ENCODE assay signal across 14 cellular contexts in the genomic region with DNA sequence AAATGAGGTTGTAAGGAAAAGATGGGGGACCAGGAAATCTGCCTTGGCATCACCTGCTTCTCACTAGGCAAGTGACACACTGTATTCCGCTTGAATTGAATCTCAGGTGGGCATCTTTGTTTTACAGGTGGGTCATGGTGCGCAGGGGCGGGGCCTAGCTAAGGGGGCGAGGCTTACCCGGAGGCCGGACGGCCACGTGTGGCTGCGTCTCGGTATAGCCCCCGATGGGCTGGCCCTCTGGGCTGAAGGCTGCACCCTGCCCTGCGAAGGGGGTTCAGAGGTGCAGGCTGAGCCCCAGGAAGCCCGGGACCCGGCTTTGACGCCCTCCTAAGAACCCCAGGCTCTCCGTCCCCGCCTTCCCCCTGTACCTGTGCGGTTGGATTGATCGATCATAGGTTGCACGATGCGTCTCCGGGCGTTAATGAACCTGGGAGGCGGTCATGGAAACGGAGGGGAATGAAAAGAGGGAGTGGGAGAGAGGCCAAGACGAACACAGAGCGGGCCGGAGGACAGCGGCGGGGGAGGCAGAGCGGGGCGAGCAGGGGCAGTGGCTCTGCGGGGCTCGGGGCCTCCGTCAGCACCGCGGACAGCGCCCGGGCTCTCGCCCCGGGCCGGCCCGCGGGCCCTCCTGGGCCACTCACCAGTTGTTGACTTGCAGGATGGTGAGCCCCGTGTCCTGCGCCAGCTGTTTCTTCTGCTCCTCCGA. TPM values are rescaled to one million over a fixed set of nuclear protein-coding genes. Genes with fewer than 3 reads are reported as not detected.
DNase-seq lines count a peak whose midpoint lies in the region; ATAC-seq and TF ChIP-seq lines count a peak whose summit lies in the region.
"Had no signal": no experiment of that assay in that cellular context is flagged by ENCODE, and none has a peak within 500 bp of the region (broad histone marks: within the 10 kb centered on the region; RNA-seq: fewer than 3 reads in every experiment).

No MANE protein-coding gene starts in this region.

- H3K9me3 Mint-ChIP-seq in activated naive CD4-positive, alpha-beta T cell treated with anti-CD3 and anti-CD28 coated beads, Interleukin-2, amount 10 ng/mL, durations not matched to agents 7 days and 5 days, result no peaks in the 10 kb centered on the region
- peaks cover 4 to 5% of the 10 kb centered on the region in 2 donors for H3K9me3 Mint-ChIP-seq in stimulated activated naive B cell treated with anti-CD40 and anti-IgM and Interleukin-4, amounts not matched to agents 10 μg/mL and 1 μg/mL and 100 μg/mL, for 72 hours
- H3K9me3 Mint-ChIP-seq in activated CD4-positive, alpha-beta memory T cell treated with anti-CD3 and anti-CD28 coated beads, Interleukin-2, amount 10 ng/mL, durations not matched to agents 7 days and 5 days, result no peaks in the 10 kb centered on the region

- DNase-seq in activated naive CD4-positive, alpha-beta T cell treated with anti-CD3 and anti-CD28 coated beads, Interleukin-2, amount 10 ng/mL, durations not matched to agents 7 days and 5 days, result peak; percentile 49
- no peak for DNase-seq in activated naive CD4-positive, alpha-beta T cell (lab: John Stamatoyannopoulos, UW)
- DNase-seq in RPMI8226, result peak; percentile 44
- no peak for DNase-seq in stimulated activated naive B cell treated with anti-CD40 and anti-IgM and Interleukin-4, amounts not matched to agents 10 μg/mL and 1 μg/mL and 100 μg/mL, for 72 hours
- no peak for DNase-seq in dorsolateral prefrontal cortex
- DNase-seq in NCI-H2029 treated with DMSO at 0.1 percent for 48 hours (lab: John Stamatoyannopoulos, UW), result no peak
- no peak for DNase-seq in activated CD4-positive, alpha-beta memory T cell treated with anti-CD3 and anti-CD28 coated beads, Interleukin-2, amount 10 ng/mL, durations not matched to agents 7 days and 5 days
- DNase-seq: activated T-cell treated with anti-CD3 and anti-CD28 coated beads for 4 hours; kidney; nucleus accumbens; stimulated activated CD4-positive, alpha-beta T cell treated with anti-CD3 and anti-CD28 coated beads, Interleukin-1b, Interleukin-23, amount 100 ng/mL, for 48 hours; T-helper 9 cell had no signal

- no peak overlapping the region for H3K27ac ChIP-seq in dorsolateral prefrontal cortex

- no peak overlapping the region for H3K27ac Mint-ChIP-seq in activated naive CD4-positive, alpha-beta T cell treated with anti-CD3 and anti-CD28 coated beads, Interleukin-2, amount 10 ng/mL, durations not matched to agents 7 days and 5 days
- no peak overlapping the region for H3K27ac Mint-ChIP-seq in stimulated activated naive B cell treated with anti-CD40 and anti-IgM and Interleukin-4, amounts not matched to agents 10 μg/mL and 1 μg/mL and 100 μg/mL, for 72 hours
- no peak overlapping the region for H3K27ac Mint-ChIP-seq in activated CD4-positive, alpha-beta memory T cell treated with anti-CD3 and anti-CD28 coated beads, Interleukin-2, amount 10 ng/mL, durations not matched to agents 7 days and 5 days
- H3K27ac Mint-ChIP-seq: B cell had no signal

- H3K27me3 Mint-ChIP-seq in activated naive CD4-positive, alpha-beta T cell treated with anti-CD3 and anti-CD28 coated beads, Interleukin-2, amount 10 ng/mL, durations not matched to agents 7 days and 5 days, result peaks cover 66% of the 10 kb centered on the region
- peaks cover 55 to 74% of the 10 kb centered on the region in 2 donors for H3K27me3 Mint-ChIP-seq in stimulated activated naive B cell treated with anti-CD40 and anti-IgM and Interleukin-4, amounts not matched to agents 10 μg/mL and 1 μg/mL and 100 μg/mL, for 72 hours
- H3K27me3 Mint-ChIP-seq in activated CD4-positive, alpha-beta memory T cell treated with anti-CD3 and anti-CD28 coated beads, Interleukin-2, amount 10 ng/mL, durations not matched to agents 7 days and 5 days, result peaks cover 38% of the 10 kb centered on the region

- CTCF ChIA-PET in activated naive CD4-positive, alpha-beta T cell treated with anti-CD3 and anti-CD28 coated beads, Interleukin-2, amount 10 ng/mL, durations not matched to agents 7 days and 5 days (lab: Charles Lee), result no interaction called here
- CTCF ChIA-PET in activated CD4-positive, alpha-beta memory T cell treated with anti-CD3 and anti-CD28 coated beads, Interleukin-2, amount 10 ng/mL, durations not matched to agents 7 days and 5 days (lab: Charles Lee), result no interaction called here

- no peaks in the 10 kb centered on the region for H3K36me3 Mint-ChIP-seq in activated naive CD4-positive, alpha-beta T cell treated with anti-CD3 and anti-CD28 coated beads, Interleukin-2, amount 10 ng/mL, durations not matched to agents 7 days and 5 days
- H3K36me3 Mint-ChIP-seq in stimulated activated naive B cell treated with anti-CD40 and anti-IgM and Interleukin-4, amounts not matched to agents 10 μg/mL and 1 μg/mL and 100 μg/mL, for 72 hours, result peaks cover 0 to 4% of the 10 kb centered on the region in 2 donors
- no peaks in the 10 kb centered on the region for H3K36me3 Mint-ChIP-seq in activated CD4-positive, alpha-beta memory T cell treated with anti-CD3 and anti-CD28 coated beads, Interleukin-2, amount 10 ng/mL, durations not matched to agents 7 days and 5 days (ENCODE audit: low read depth)

- H3K9me3 ChIP-seq in iPS-18c (ENCODE audit: control insufficient read depth, insufficient read depth, low read length), result peaks cover 2% of the 10 kb centered on the region

- H3K27me3 ChIP-seq in dorsolateral prefrontal cortex, result peaks cover 0 to 40% (median 3%) of the 10 kb centered on the region in 45 donors

- H3K4me1 Mint-ChIP-seq in activated naive CD4-positive, alpha-beta T cell treated with anti-CD3 and anti-CD28 coated beads, Interleukin-2, amount 10 ng/mL, durations not matched to agents 7 days and 5 days, result no peaks in the 10 kb centered on the region
- peaks cover 0 to 2% of the 10 kb centered on the region in 2 donors for H3K4me1 Mint-ChIP-seq in stimulated activated naive B cell treated with anti-CD40 and anti-IgM and Interleukin-4, amounts not matched to agents 10 μg/mL and 1 μg/mL and 100 μg/mL, for 72 hours
- no peaks in the 10 kb centered on the region for H3K4me1 Mint-ChIP-seq in activated CD4-positive, alpha-beta memory T cell treated with anti-CD3 and anti-CD28 coated beads, Interleukin-2, amount 10 ng/mL, durations not matched to agents 7 days and 5 days
- H3K4me1 Mint-ChIP-seq: B cell had no signal

- H3K4me3 ChIP-seq in iPS-18c (ENCODE audit: insufficient read depth, low read depth, low read length) (peak overlapping the region; percentile 47), dorsolateral prefrontal cortex (no peak overlapping the region)

- intact Hi-C loops in dorsolateral prefrontal cortex (cut with DNase I), result no loop called here

- TF ChIP-seq CTCF in dorsolateral prefrontal cortex (IDR thresholded peaks at IDR 0.05 in 54 of 56, conservative IDR thresholded peaks at IDR 0.05 in 2 of 56; ENCODE audit: low read depth in 1 of 56, partially characterized antibody in 56 of 56), result no peak

- no peak overlapping the region for H3K4me3 Mint-ChIP-seq in activated naive CD4-positive, alpha-beta T cell treated with anti-CD3 and anti-CD28 coated beads, Interleukin-2, amount 10 ng/mL, durations not matched to agents 7 days and 5 days
- H3K4me3 Mint-ChIP-seq in stimulated activated naive B cell treated with anti-CD40 and anti-IgM and Interleukin-4, amounts not matched to agents 10 μg/mL and 1 μg/mL and 100 μg/mL, for 72 hours, result no peak overlapping the region
- no peak overlapping the region for H3K4me3 Mint-ChIP-seq in activated CD4-positive, alpha-beta memory T cell treated with anti-CD3 and anti-CD28 coated beads, Interleukin-2, amount 10 ng/mL, durations not matched to agents 7 days and 5 days
- H3K4me3 Mint-ChIP-seq: B cell had no signal

- POLR2A ChIA-PET in activated CD4-positive, alpha-beta memory T cell treated with anti-CD3 and anti-CD28 coated beads, Interleukin-2, amount 10 ng/mL, durations not matched to agents 7 days and 5 days (lab: Charles Lee), result no interaction called here

- ATAC-seq in stimulated activated naive B cell treated with anti-CD40 and anti-IgM and Interleukin-4, amounts not matched to agents 10 μg/mL and 1 μg/mL and 100 μg/mL, for 72 hours (replicated peaks), result peak; percentile 38 to 49

RNA-seq across cellular contexts. Expression of a gene that starts 12.5 kb away (rescaled TPM):
- 100 to 1,000 TPM in 12 of 120 experiments, 10 to 100 TPM in 108; 26.3 to 120 (median 70.9) TPM for total RNA-seq in dorsolateral prefrontal cortex
- under 1 TPM in 1 of 2 experiments, not detected in 1; 0.18 TPM for total RNA-seq in activated CD4-positive, alpha-beta memory T cell treated with anti-CD3 and anti-CD28 coated beads, Interleukin-2, amount 10 ng/mL, durations not matched to agents 7 days and 5 days
- total RNA-seq: B cell had no signal

RNA-seq across cellular contexts. Expression of a gene that starts 57.7 kb away (rescaled TPM):
- 10 to 100 TPM in 118 of 120 experiments, 1 to 10 TPM in 2; 9.9 to 34.7 (median 16.9) TPM for total RNA-seq in dorsolateral prefrontal cortex
- 10 to 100 TPM; 10.3 to 10.5 TPM for total RNA-seq in activated CD4-positive, alpha-beta memory T cell treated with anti-CD3 and anti-CD28 coated beads, Interleukin-2, amount 10 ng/mL, durations not matched to agents 7 days and 5 days

Comparison
In these comparisons a context has a peak if more than half of its experiments do, and no peak if none do; other contexts are left out.
1. DNase-seq: peak in activated naive CD4-positive, alpha-beta T cell treated with anti-CD3 and anti-CD28 coated beads, Interleukin-2, amount 10 ng/mL, durations not matched to agents 7 days and 5 days (single experiment) and RPMI8226 (single experiment); none in activated naive CD4-positive, alpha-beta T cell (0 of 4), stimulated activated naive B cell treated with anti-CD40 and anti-IgM and Interleukin-4, amounts not matched to agents 10 μg/mL and 1 μg/mL and 100 μg/mL, for 72 hours (single experiment), dorsolateral prefrontal cortex (0 of 10), NCI-H2029 treated with DMSO at 0.1 percent for 48 hours (single experiment) and activated CD4-positive, alpha-beta memory T cell treated with anti-CD3 and anti-CD28 coated beads, Interleukin-2, amount 10 ng/mL, durations not matched to agents 7 days and 5 days (single experiment).
2. RNA of a gene that starts 12.5 kb away (total RNA-seq): 26.3 to 120 TPM in dorsolateral prefrontal cortex; 0.18 TPM in activated CD4-positive, alpha-beta memory T cell treated with anti-CD3 and anti-CD28 coated beads, Interleukin-2, amount 10 ng/mL, durations not matched to agents 7 days and 5 days; every median in the first group is over 10 times any median in the second.